Comparison of ENCODE assay signal across 12 cellular contexts in the genomic region with DNA sequence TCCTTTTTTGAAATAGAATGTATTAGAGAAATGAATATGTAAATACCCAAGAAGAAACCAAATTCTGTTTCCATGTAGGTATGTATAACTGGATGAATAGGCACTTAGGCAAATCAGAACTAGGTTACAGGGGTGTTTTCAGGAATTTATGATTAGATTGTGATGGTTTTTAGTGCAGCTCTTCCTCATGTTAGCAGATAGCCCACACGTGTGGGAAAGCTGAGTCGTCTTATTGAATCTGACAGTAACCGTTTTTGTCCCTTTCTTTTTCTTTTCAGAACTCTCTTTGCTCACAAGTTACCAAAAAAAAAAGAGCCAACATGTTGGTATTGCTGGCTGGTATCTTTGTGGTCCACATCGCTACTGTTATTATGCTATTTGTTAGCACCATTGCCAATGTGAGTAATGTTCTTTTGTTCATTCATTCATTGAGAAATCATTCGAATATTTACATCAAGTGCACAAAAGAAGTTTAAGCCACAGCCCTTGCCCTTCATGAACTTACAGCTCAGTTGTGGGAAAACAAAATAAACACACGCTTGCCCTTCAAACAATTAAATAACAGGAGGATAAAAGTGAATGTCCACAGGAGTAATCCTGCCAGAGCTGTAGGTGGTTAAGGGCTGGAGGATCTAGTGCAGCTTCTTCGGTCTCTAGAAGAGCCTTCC. TPM values are rescaled to one million over a fixed set of nuclear protein-coding genes. Genes with fewer than 3 reads are reported as not detected.
DNase-seq lines count a peak whose midpoint lies in the region; ATAC-seq, FAIRE-seq and TF ChIP-seq lines count a peak whose summit lies in the region.
"Had no signal": no experiment of that assay in that cellular context is flagged by ENCODE, and none has a peak within 500 bp of the region (broad histone marks: within the 10 kb centered on the region; RNA-seq: fewer than 3 reads in every experiment).

No MANE protein-coding gene starts in this region.

- H3K9me3 ChIP-seq in endothelial cell of umbilical vein (replicated peaks; ENCODE audit: control insufficient read depth, insufficient read depth, low read length) (no peaks in the 10 kb centered on the region), smooth muscle cell (replicated peaks; ENCODE audit: low read depth) (no peaks in the 10 kb centered on the region)
- H3K9me3 ChIP-seq: esophagus muscularis mucosa, left lung had no signal

- H3K9me3 Mint-ChIP-seq in activated T-cell treated with anti-CD3 and anti-CD28 coated beads, Interleukin-2, amount 50 U/mL, for 24 hours = no peaks in the 10 kb centered on the region
- peaks cover 5% of the 10 kb centered on the region for H3K9me3 Mint-ChIP-seq in chondrocyte (ENCODE audit: low read depth)

- peaks cover 6% of the 10 kb centered on the region for H3K27me3 Mint-ChIP-seq in activated T-cell treated with anti-CD3 and anti-CD28 coated beads, Interleukin-2, amount 50 U/mL, for 24 hours
- H3K27me3 Mint-ChIP-seq in chondrocyte (ENCODE audit: low read depth) = no peaks in the 10 kb centered on the region
- H3K27me3 Mint-ChIP-seq: activated naive CD8-positive, alpha-beta T cell had no signal

- POLR2A ChIA-PET in endothelial cell of umbilical vein (lab: Charles Lee) = interaction anchor here (0.9 to 1.7 kb wide), 2 partner anchors 11 to 113 kb away, joined by 3 to 5 read pairs; no protein-coding TSS in a partner anchor

- no TSS peak for BruUV-seq in endothelial cell of umbilical vein (replicated peaks; lab: Mats Ljungman, UMichigan)

- no peaks in the 10 kb centered on the region for H3K27me3 ChIP-seq in endothelial cell of umbilical vein (ENCODE audit: control insufficient read depth in 2 of 2, insufficient read depth in 2 of 2, low read length in 2 of 2)
- H3K27me3 ChIP-seq in smooth muscle cell (ENCODE audit: low read depth) = no peaks in the 10 kb centered on the region
- H3K27me3 ChIP-seq: esophagus muscularis mucosa, left lung had no signal

- H3K4me2 ChIP-seq in endothelial cell of umbilical vein (ENCODE audit: insufficient read depth, low read length) = peak overlapping the region; percentile 24
- H3K4me2 ChIP-seq in smooth muscle cell = peak overlapping the region; percentile 24

- H3K4me1 ChIP-seq in endothelial cell of umbilical vein (ENCODE audit: control insufficient read depth, extremely low read depth, insufficient read depth, low read length) = peaks cover 56% of the 10 kb centered on the region
- H3K4me1 ChIP-seq in smooth muscle cell (ENCODE audit: low read depth) = peaks cover 8% of the 10 kb centered on the region

- no peak for DNase-seq in activated T-cell treated with anti-CD3 and anti-CD28 coated beads, Interleukin-2, amount 50 U/mL, for 24 hours
- DNase-seq in activated T-cell treated with anti-CD3 and anti-CD28 coated beads, Interleukin-2, amount 50 U/mL, for 1 hour = no peak
- DNase-seq in endothelial cell of umbilical vein (ENCODE audit: low read depth, low spot score) (no peak), smooth muscle cell (lab: John Stamatoyannopoulos, UW; ENCODE audit: unreplicated experiment) (no peak), chondrocyte (ENCODE audit: low spot score) (no peak)
- DNase-seq: left lung; NK-92 treated with Interleukin-12 subunit alpha and Interleukin-12 subunit beta, amount 100 ng/mL, for 24 hours had no signal

- 56% methylated on average over 7 of the region's 7 CpGs for WGBS in smooth muscle cell (ENCODE audit: low lambda C conversion rate)

- intact Hi-C loops in endothelial cell of umbilical vein (cut with micrococcal nuclease) = loop anchor here (2.0 kb wide), 1 partner anchor 423 kb away; no protein-coding TSS in a partner anchor

- H2AFZ ChIP-seq in endothelial cell of umbilical vein (ENCODE audit: low read depth, low read length) (no peak overlapping the region), smooth muscle cell (ENCODE audit: low read depth) (no peak overlapping the region)

- H3K36me3 Mint-ChIP-seq in activated T-cell treated with anti-CD3 and anti-CD28 coated beads, Interleukin-2, amount 50 U/mL, for 24 hours (ENCODE audit: low read depth) = peaks cover 2% of the 10 kb centered on the region
- H3K36me3 Mint-ChIP-seq in chondrocyte (ENCODE audit: low read depth) = peaks cover 9% of the 10 kb centered on the region

- TF ChIP-seq CTCF in endothelial cell of umbilical vein (IDR thresholded peaks at IDR 0.05; ENCODE audit: extremely low read depth in 1 of 2, insufficient read depth in 1 of 2, low read depth in 1 of 2, low read length in 2 of 2) (no peak), smooth muscle cell (IDR thresholded peaks at IDR 0.05; ENCODE audit: borderline replicate concordance, insufficient read depth, poor library complexity, severe bottlenecking) (no peak), chondrocyte (IDR thresholded peaks at IDR 0.05) (no peak)

- H3K27ac ChIP-seq in endothelial cell of umbilical vein (ENCODE audit: insufficient read depth, low read depth, low read length) (peak overlapping the region; percentile 54), smooth muscle cell (ENCODE audit: low read depth) (no peak overlapping the region)
- H3K27ac ChIP-seq: esophagus muscularis mucosa, left lung had no signal

- ATAC-seq in SK-N-SH treated with all-trans-retinoic acid at 6 μM for 48 hours = peak; percentile 8; the same call in 2 of the 3 replicates
- no peak for ATAC-seq in HG02678 (IDR thresholded peaks at IDR 0.05; ENCODE audit: unreplicated experiment)
- no peak for ATAC-seq in HG02642 (IDR thresholded peaks at IDR 0.05; ENCODE audit: poor library complexity, unreplicated experiment)

- peaks cover 53% of the 10 kb centered on the region for H3K4me1 Mint-ChIP-seq in activated T-cell treated with anti-CD3 and anti-CD28 coated beads, Interleukin-2, amount 50 U/mL, for 24 hours (ENCODE audit: low read depth)
- H3K4me1 Mint-ChIP-seq in chondrocyte (ENCODE audit: low read depth) = peaks cover 36% of the 10 kb centered on the region

- TF ChIP-seq POLR2A in endothelial cell of umbilical vein (IDR thresholded peaks at IDR 0.05; ENCODE audit: low read depth, low read length) = no peak

- peaks cover 34 to 38% of the 10 kb centered on the region in 2 experiments for H3K36me3 ChIP-seq in endothelial cell of umbilical vein (ENCODE audit: control insufficient read depth in 2 of 2, extremely low read depth in 1 of 2, insufficient read depth in 2 of 2, low read length in 2 of 2)
- H3K36me3 ChIP-seq in smooth muscle cell (ENCODE audit: low read depth) = no peaks in the 10 kb centered on the region

- dilution Hi-C loops in endothelial cell of umbilical vein (cut with MboI; ENCODE audit: extremely low pct_ligation_motif_present, low sequenced_read_pairs) = loop anchor here (10.0 kb wide), 1 partner anchor 227 kb away; no protein-coding TSS in a partner anchor

- H3K9ac ChIP-seq in endothelial cell of umbilical vein (replicated peaks; ENCODE audit: extremely low read depth, insufficient read depth, low read length) = no peak overlapping the region
- no peak overlapping the region for H3K9ac ChIP-seq in smooth muscle cell (ENCODE audit: low read depth)

- no peak overlapping the region for H3K4me3 Mint-ChIP-seq in activated T-cell treated with anti-CD3 and anti-CD28 coated beads, Interleukin-2, amount 50 U/mL, for 24 hours
- no peak overlapping the region for H3K4me3 Mint-ChIP-seq in chondrocyte (ENCODE audit: unreplicated experiment)
- H3K4me3 Mint-ChIP-seq: activated naive CD8-positive, alpha-beta T cell had no signal

- H3K4me3 ChIP-seq in endothelial cell of umbilical vein (replicated peaks in 1 of 3; ENCODE audit: insufficient read depth in 1 of 3, low read depth in 1 of 3, low read length in 3 of 3) (no peak overlapping the region), smooth muscle cell (no peak overlapping the region)
- H3K4me3 ChIP-seq: esophagus muscularis mucosa, left lung had no signal

- no peaks in the 10 kb centered on the region for H4K20me1 ChIP-seq in endothelial cell of umbilical vein (replicated peaks; ENCODE audit: control insufficient read depth, extremely low read depth, insufficient read depth, low read length)
- H4K20me1 ChIP-seq in smooth muscle cell (ENCODE audit: low read depth) = no peaks in the 10 kb centered on the region

- CTCF ChIA-PET in endothelial cell of umbilical vein (lab: Charles Lee) = interaction anchor here (1.0 to 9.3 kb wide), 44 partner anchors 9 to 495 kb away, joined by 3 to 159 read pairs (median 5); a partner anchor contains a TSS

- FAIRE-seq in endothelial cell of umbilical vein (lab: Jason Lieb, UNC) = no peak

- H3K27ac Mint-ChIP-seq in activated T-cell treated with anti-CD3 and anti-CD28 coated beads, Interleukin-2, amount 50 U/mL, for 24 hours = peak overlapping the region; percentile 87
- H3K27ac Mint-ChIP-seq in chondrocyte (ENCODE audit: unreplicated experiment) = no peak overlapping the region
- H3K27ac Mint-ChIP-seq: activated naive CD8-positive, alpha-beta T cell had no signal

- peaks cover 70% of the 10 kb centered on the region for H3K79me2 ChIP-seq in endothelial cell of umbilical vein (ENCODE audit: control insufficient read depth, insufficient read depth, low read length)
- H3K79me2 ChIP-seq in smooth muscle cell (ENCODE audit: low read depth) = no peaks in the 10 kb centered on the region

- H3F3A ChIP-seq in smooth muscle cell (ENCODE audit: low read depth) = no peaks in the 10 kb centered on the region

- H3K9me1 ChIP-seq in endothelial cell of umbilical vein (replicated peaks; ENCODE audit: control insufficient read depth, extremely low read depth, insufficient read depth, low read length) = no peaks in the 10 kb centered on the region

TF ChIP-seq in SK-N-SH treated with all-trans-retinoic acid at 6 μM for 48 hours, 23 proteins besides CTCF, POLR2A, EP300 and RAD21 (continues in another document):
- TF ChIP-seq OSR1 (CRISPR knock-in tag; IDR thresholded peaks at IDR 0.05) (no peak), ZC3H10 (CRISPR knock-in tag; IDR thresholded peaks at IDR 0.05) (no peak), TOX (CRISPR knock-in tag; IDR thresholded peaks at IDR 0.05; ENCODE audit: borderline replicate concordance) (no peak), CSDC2 (CRISPR knock-in tag; IDR thresholded peaks at IDR 0.05) (no peak)

TF ChIP-seq in endothelial cell of umbilical vein, 7 proteins besides CTCF, POLR2A, EP300 and RAD21:
- no peak for TF ChIP-seq POLR2AphosphoS5 (IDR thresholded peaks at IDR 0.05; ENCODE audit: insufficient read depth, low read depth, low read length)

RNA-seq across cellular contexts. Expression of a gene that starts 14.8 kb away (rescaled TPM):
- 528 and 577 TPM in 2 replicates for total RNA-seq in endothelial cell of umbilical vein
- polyA plus RNA-seq in endothelial cell of umbilical vein = 265 and 376 TPM in 2 replicates
- 212 and 379 TPM in 2 replicates for polyA plus RNA-seq in endothelial cell of umbilical vein (2011; cell fraction: cytosol; rRNA removed)
- 215 and 228 TPM in 2 replicates for polyA plus RNA-seq in endothelial cell of umbilical vein (2011; cell fraction: nucleus; rRNA removed)
- polyA plus RNA-seq in endothelial cell of umbilical vein (2012) = 340 and 403 TPM in 2 replicates
- 1,048 and 1,141 TPM in 2 replicates for polyA minus RNA-seq in endothelial cell of umbilical vein
- 17.4 TPM for polyA minus RNA-seq in endothelial cell of umbilical vein (2011; cell fraction: cytosol; rRNA and poly(A)+ RNA removed)
- polyA minus RNA-seq in endothelial cell of umbilical vein (2011; cell fraction: nucleus; rRNA and poly(A)+ RNA removed) = 246 and 258 TPM in 2 replicates
- total RNA-seq in smooth muscle cell = 52.0 and 53.0 TPM in 2 replicates
- 13.2 and 34.8 TPM in 2 replicates for polyA plus RNA-seq in smooth muscle cell
- total RNA-seq in chondrocyte = 30.7 to 58.3 TPM (median 35.7 TPM) in 3 replicates
